ENCODE assay signal across 10 cellular contexts in genomic region chr7:106313456-106313891, GRCh38. TPM values are rescaled to one million over a fixed set of nuclear protein-coding genes. Genes with fewer than 3 reads are reported as not detected.
DNase-seq lines count a peak whose midpoint lies in the region; ATAC-seq and TF ChIP-seq lines count a peak whose summit lies in the region.
"Had no signal": no experiment of that assay in that cellular context is flagged by ENCODE, and none has a peak within 500 bp of the region (broad histone marks: within the 10 kb centered on the region; RNA-seq: fewer than 3 reads in every experiment).

No MANE protein-coding gene starts in this region.

- H3K9me3 ChIP-seq in mammary epithelial cell (replicated peaks; ENCODE audit: insufficient read depth, low read length), result no peaks in the 10 kb centered on the region

- BruUV-seq in mammary epithelial cell (replicated peaks; lab: Mats Ljungman, UMichigan), result no TSS peak

- POLR2A ChIA-PET in BJ (lab: Charles Lee), result no interaction called here

- H3K4me3 ChIP-seq in BJ (ENCODE audit: low read depth, low read length), result no peak overlapping the region
- H3K4me3 ChIP-seq in LNCaP clone FGC (ENCODE audit: low read depth, low read length), result peak overlapping the region; percentile 16; the same call in 1 of the 2 replicates
- H3K4me3 ChIP-seq in mammary epithelial cell (replicated peaks in 1 of 3; ENCODE audit: insufficient read depth in 1 of 3, low read depth in 2 of 3, low read length in 3 of 3), result no peak overlapping the region

- H3K36me3 ChIP-seq in BJ (ENCODE audit: control insufficient read depth, insufficient read depth, low read length) (no peaks in the 10 kb centered on the region), mammary epithelial cell (ENCODE audit: insufficient read depth, low read length) (no peaks in the 10 kb centered on the region)

- CTCF ChIA-PET in BJ (lab: Yijun Ruan, JAX), result interaction anchor here (0.6 to 0.7 kb wide), 2 partner anchors 56 to 136 kb away, joined by 3 read pairs; no protein-coding TSS in a partner anchor
- CTCF ChIA-PET in mammary epithelial cell (lab: Charles Lee; ENCODE audit: low non-redundant PET), result interaction anchor here (0.9 kb wide), 1 partner anchor 17 kb away, joined by 5 read pairs; no protein-coding TSS in a partner anchor

- TF ChIP-seq CTCF in BJ (IDR thresholded peaks at IDR 0.05; ENCODE audit: insufficient read depth, low read depth, low read length), result no peak
- TF ChIP-seq CTCF in LNCaP clone FGC (IDR thresholded peaks at IDR 0.05; ENCODE audit: control insufficient read depth, extremely low read depth, insufficient read depth), result no peak
- TF ChIP-seq CTCF in mammary epithelial cell (conservative IDR thresholded peaks at IDR 0.05 in 1 of 2, IDR thresholded peaks at IDR 0.05 in 1 of 2; ENCODE audit: extremely low read depth in 1 of 2, insufficient read depth in 1 of 2, low read depth in 1 of 2, low read length in 2 of 2), result no peak

- no peaks in the 10 kb centered on the region for H3K79me2 ChIP-seq in mammary epithelial cell (ENCODE audit: insufficient read depth, low read length)

- in situ Hi-C loops in mammary epithelial cell (cut with MboI; ENCODE audit: low sequenced_read_pairs in 2 of 2), result no loop called here

- H3K4me2 ChIP-seq in mammary epithelial cell (ENCODE audit: insufficient read depth, low read depth, low read length), result peak overlapping the region; percentile 46

- 16% methylated on average over 2 of the region's 2 CpGs for WGBS in mammary epithelial cell (ENCODE audit: low coverage, missing lambda C conversion rate)

- peaks cover 33% of the 10 kb centered on the region for H3K4me1 ChIP-seq in mammary epithelial cell (ENCODE audit: insufficient read depth, low read length)

- dilution Hi-C loops in mammary epithelial cell (cut with HindIII; ENCODE audit: low sequenced_read_pairs), result no loop called here

- peak; percentile 48 for DNase-seq in BJ (ENCODE audit: low read depth)
- peak; percentile 89 for DNase-seq in LNCaP clone FGC (ENCODE audit: low read depth)
- peak; percentile 78 for DNase-seq in mammary epithelial cell
- peak; percentile 11 to 54 for DNase-seq in lung microvascular endothelial cell (ENCODE audit: low read depth in 2 of 2)
- no peak for DNase-seq in activated effector memory CD4-positive, alpha-beta T cell treated with anti-CD3 and anti-CD28 coated beads, Interleukin-2, amount 50 U/mL, for 16 hours
- DNase-seq: activated T-cell treated with anti-CD3 and anti-CD28 coated beads, Interleukin-2, amount 50 U/mL, for 24 hours; NCI-H1436 had no signal

- H3K27ac ChIP-seq in mammary epithelial cell (ENCODE audit: insufficient read depth, low read depth, low read length), result peak overlapping the region; percentile 50

- H3K9ac ChIP-seq in mammary epithelial cell (ENCODE audit: insufficient read depth, low read length), result no peak overlapping the region

- no peaks in the 10 kb centered on the region for H4K20me1 ChIP-seq in mammary epithelial cell (ENCODE audit: insufficient read depth, low read length)

- peak overlapping the region; percentile 69 for H2AFZ ChIP-seq in mammary epithelial cell (ENCODE audit: low read depth, low read length)

- intact Hi-C loops in mammary epithelial cell (cut with micrococcal nuclease), result loop anchor here (2.0 kb wide), 1 partner anchor 33 kb away; no protein-coding TSS in a partner anchor

- ATAC-seq in HG02610 (IDR thresholded peaks at IDR 0.05; ENCODE audit: unreplicated experiment) (no peak), GM21526 (IDR thresholded peaks at IDR 0.05; ENCODE audit: low FRiP score, unreplicated experiment) (no peak), HG03565 (IDR thresholded peaks at IDR 0.05; ENCODE audit: unreplicated experiment) (no peak)

- H3K27me3 ChIP-seq in BJ (ENCODE audit: control insufficient read depth, insufficient read depth, low read length) (no peaks in the 10 kb centered on the region), mammary epithelial cell (ENCODE audit: insufficient read depth, low read length) (no peaks in the 10 kb centered on the region)

RNA-seq across cellular contexts. Expression of gene NAMPT, which starts 28.7 kb away (rescaled TPM):
- polyA plus RNA-seq in BJ (2011; rRNA removed) (29.9 and 45.2 TPM in 2 replicates), mammary epithelial cell (55.5 TPM)
- 30.9 and 32.5 TPM in 2 replicates for polyA minus RNA-seq in BJ (2011; rRNA and poly(A)+ RNA removed)
- total RNA-seq in mammary epithelial cell (100 to 1,000 TPM in 1 of 2 donors, 10 to 100 TPM in 1; 93.7 to 132 TPM), lung microvascular endothelial cell (172 and 320 TPM in 2 replicates)
- polyA minus RNA-seq in mammary epithelial cell, result 35.1 TPM
